ENCODE assay signal across 8 cellular contexts in the genomic region with DNA sequence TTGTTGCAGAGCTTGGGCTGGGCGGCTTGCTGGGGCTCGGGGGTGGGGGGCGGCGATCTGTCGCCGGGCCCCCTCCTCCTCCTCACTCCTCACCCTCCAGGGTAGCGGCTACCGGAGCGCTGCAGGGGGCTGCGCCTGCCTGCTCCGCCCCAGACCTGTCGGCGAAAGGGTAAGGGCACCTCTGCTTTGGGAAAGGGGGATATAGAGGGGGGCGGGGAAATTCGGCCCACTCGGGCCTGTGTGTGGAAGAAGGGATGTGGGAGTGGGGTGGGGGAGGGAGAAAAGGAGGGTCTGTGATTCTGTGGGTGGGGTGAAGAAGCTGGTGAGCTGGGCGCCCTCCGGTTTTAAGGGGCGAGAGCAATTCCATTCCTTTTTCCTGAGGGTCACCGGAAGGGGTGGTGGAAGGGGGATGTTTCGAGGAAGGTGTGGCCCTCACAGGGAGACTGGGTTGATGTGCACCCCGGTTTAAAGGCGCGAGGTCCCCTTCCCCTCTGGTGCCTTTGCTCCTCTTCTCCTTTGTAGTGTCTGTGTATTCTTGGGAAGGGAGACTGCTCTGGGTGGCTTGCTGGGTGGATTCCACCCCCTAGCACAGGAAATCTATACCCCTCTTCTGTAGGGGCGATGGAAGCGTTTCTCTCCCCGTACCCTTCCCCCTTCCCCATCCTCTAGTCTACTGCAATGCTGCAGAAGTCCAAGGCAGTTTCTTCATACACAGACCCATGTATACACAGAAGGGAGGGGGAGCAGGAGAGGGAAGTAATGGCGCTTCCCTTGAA. TPM values are rescaled to one million over a fixed set of nuclear protein-coding genes. Genes with fewer than 3 reads are reported as not detected.
DNase-seq lines count a peak whose midpoint lies in the region; ATAC-seq and TF ChIP-seq lines count a peak whose summit lies in the region.

No MANE protein-coding gene starts in this region.

- H3K4me3 ChIP-seq in astrocyte of the spinal cord (ENCODE audit: low read depth, low read length) (peak overlapping the region; percentile 85), iPS-18a (ENCODE audit: low read length) (peak overlapping the region; percentile 99), gastrocnemius medialis (peak overlapping the region; percentile 89 to 98 (median 97))

- H3K27ac ChIP-seq in iPS-18a (ENCODE audit: low read length) = peak overlapping the region; percentile 52
- H3K27ac ChIP-seq in gastrocnemius medialis = peak overlapping the region; percentile 89 to 100 (median 100)

- in situ Hi-C loops in astrocyte of the spinal cord (cut with HindIII; ENCODE audit: low sequenced_read_pairs) (no loop called here), gastrocnemius medialis (cut with MboI; ENCODE audit: low sequenced_read_pairs in 4 of 4) (loop anchor here in 1 of 4 donors (25.0 kb wide), 1 partner anchor 396 kb away; no protein-coding TSS in a partner anchor)

- peak overlapping the region; percentile 92 for H3K9ac ChIP-seq in iPS-18a (ENCODE audit: low read length)

- H3K4me1 ChIP-seq in iPS-18a (ENCODE audit: control insufficient read depth, low read depth, low read length) = peaks cover 25% of the 10 kb centered on the region
- H3K4me1 ChIP-seq in gastrocnemius medialis = peaks cover 38 to 49% of the 10 kb centered on the region in 2 donors

- no peaks in the 10 kb centered on the region for H3K27me3 ChIP-seq in iPS-18a (ENCODE audit: control insufficient read depth, insufficient read depth, low read length)
- no peaks in the 10 kb centered on the region for H3K27me3 ChIP-seq in gastrocnemius medialis

- ATAC-seq in HG02798 (IDR thresholded peaks at IDR 0.05; ENCODE audit: poor library complexity, unreplicated experiment) = peak; percentile 13
- peak; percentile 24 to 33 for ATAC-seq in gastrocnemius medialis
- no peak for ATAC-seq in GM21576 (IDR thresholded peaks at IDR 0.05; ENCODE audit: unreplicated experiment)

- no peak for TF ChIP-seq POLR2A in gastrocnemius medialis (IDR thresholded peaks at IDR 0.05)

- H3K9me3 ChIP-seq in iPS-18a (ENCODE audit: control insufficient read depth, low read depth, low read length) (no peaks in the 10 kb centered on the region), gastrocnemius medialis (no peaks in the 10 kb centered on the region)

- TF ChIP-seq CTCF in astrocyte of the spinal cord (IDR thresholded peaks at IDR 0.05; ENCODE audit: low read depth, low read length) (no peak), gastrocnemius medialis (IDR thresholded peaks at IDR 0.05 in 4 of 5, conservative IDR thresholded peaks at IDR 0.05 in 1 of 5) (no peak)

- intact Hi-C loops in gastrocnemius medialis (cut with DNase I; ENCODE audit: low total_unique reads) = loop anchor here (1.0 to 10.0 kb wide), 5 partner anchors 96 to 724 kb away; partner anchors contain the start of genes NSRP1, NUFIP2 and TP53I13

- H3K36me3 ChIP-seq in iPS-18a (ENCODE audit: control insufficient read depth, low read depth, low read length) (peaks cover 7% of the 10 kb centered on the region), gastrocnemius medialis (no peaks in the 10 kb centered on the region)

- DNase-seq in DMS53 (lab: John Stamatoyannopoulos, UW) = peak; percentile 42
- DNase-seq in DMS53 treated with DMSO at 0.1 percent for 48 hours (lab: John Stamatoyannopoulos, UW; ENCODE audit: unreplicated experiment) = no peak
- DNase-seq in OCI-M1 (lab: John Stamatoyannopoulos, UW) = peak; percentile 83
- DNase-seq in astrocyte of the spinal cord (ENCODE audit: low read depth, low spot score) = peak; percentile 35
- DNase-seq in gastrocnemius medialis = peak in 1 of 2 donors; percentile 14

RNA-seq across cellular contexts. Expression of gene TAOK1, which starts 0.9 kb away (rescaled TPM):
- total RNA-seq in gastrocnemius medialis = 10 to 100 TPM; 30.1 to 48.4 (median 35.7) TPM
